In genomic region chr20:48728042-48728837, GRCh38 we compare ENCODE assay signal across 12 cellular contexts.
DNase-seq lines count a peak whose midpoint lies in the region; ATAC-seq and TF ChIP-seq lines count a peak whose summit lies in the region.
"Had no signal": no experiment of that assay in that cellular context is flagged by ENCODE, and none has a peak within 500 bp of the region (broad histone marks: within the 10 kb centered on the region; RNA-seq: fewer than 3 reads in every experiment).

No MANE protein-coding gene starts in this region.

- H3K9me3 ChIP-seq in SJCRH30 (replicated peaks) (no peaks in the 10 kb centered on the region), endodermal cell (ENCODE audit: control insufficient read depth, low read length) (no peaks in the 10 kb centered on the region)

- H3K4me1 Mint-ChIP-seq in endodermal cell, result peaks cover 22% of the 10 kb centered on the region
- peaks cover 31% of the 10 kb centered on the region for H3K4me1 Mint-ChIP-seq in activated T-cell treated with anti-CD3 and anti-CD28 coated beads, Interleukin-2, amount 50 U/mL, for 4 hours (ENCODE audit: low read depth)

- ATAC-seq in activated T-cell treated with anti-CD3 and anti-CD28 coated beads, Interleukin-2, amount 50 U/mL, for 4 hours, result no peak
- ATAC-seq: left lobe of liver had no signal

- 93 to 95% methylated on average over 4 to 9 of the region's 9 CpGs for WGBS in endodermal cell (ENCODE audit: insufficient coverage in 1 of 2, insufficient read length in 1 of 2), 2 experiments

- no peaks in the 10 kb centered on the region for H3K27me3 Mint-ChIP-seq in endodermal cell (ENCODE audit: insufficient read depth)
- no peaks in the 10 kb centered on the region for H3K27me3 Mint-ChIP-seq in activated T-cell treated with anti-CD3 and anti-CD28 coated beads, Interleukin-2, amount 50 U/mL, for 4 hours (ENCODE audit: low read depth)

- H3K9ac ChIP-seq in endodermal cell (ENCODE audit: extremely low read depth, low read length, poor library complexity, severe bottlenecking), result no peak overlapping the region

- peaks cover 68% of the 10 kb centered on the region for H3K36me3 Mint-ChIP-seq in endodermal cell (ENCODE audit: low read depth)
- peaks cover 43% of the 10 kb centered on the region for H3K36me3 Mint-ChIP-seq in activated T-cell treated with anti-CD3 and anti-CD28 coated beads, Interleukin-2, amount 50 U/mL, for 4 hours (ENCODE audit: insufficient read depth)

- no peaks in the 10 kb centered on the region for H3K9me3 Mint-ChIP-seq in endodermal cell
- H3K9me3 Mint-ChIP-seq in activated T-cell treated with anti-CD3 and anti-CD28 coated beads, Interleukin-2, amount 50 U/mL, for 4 hours, result no peaks in the 10 kb centered on the region

- H3K27me3 ChIP-seq in SJCRH30 (no peaks in the 10 kb centered on the region), endodermal cell (ENCODE audit: control insufficient read depth, insufficient read depth, low read length, poor library complexity, severe bottlenecking) (no peaks in the 10 kb centered on the region)

- intact Hi-C loops in posterior cingulate gyrus (cut with DNase I), result loop anchor here (5.0 kb wide), 1 partner anchor 71 kb away; no protein-coding TSS in a partner anchor

- H3K4me1 ChIP-seq in SJCRH30 (peaks cover 54% of the 10 kb centered on the region), endodermal cell (ENCODE audit: control insufficient read depth, insufficient read depth, low read length) (peaks cover 6% of the 10 kb centered on the region)

- no peak overlapping the region for H3K4me3 Mint-ChIP-seq in endodermal cell
- no peak overlapping the region for H3K4me3 Mint-ChIP-seq in activated T-cell treated with anti-CD3 and anti-CD28 coated beads, Interleukin-2, amount 50 U/mL, for 4 hours

- H3K27ac Mint-ChIP-seq in endodermal cell, result no peak overlapping the region

- H3K27ac ChIP-seq in SJCRH30 (peak overlapping the region; percentile 72), endodermal cell (ENCODE audit: low read depth, low read length) (peak overlapping the region; percentile 70)

- H3K4me3 ChIP-seq in SJCRH30 (no peak overlapping the region), endodermal cell (ENCODE audit: low read length) (no peak overlapping the region)

- DNase-seq in DMS 273 treated with DMSO at 0.1 percent for 48 hours (lab: John Stamatoyannopoulos, UW), result peak; percentile 53
- peak; percentile 94 to 96 for DNase-seq in SJCRH30
- no peak for DNase-seq in endodermal cell
- DNase-seq in posterior cingulate gyrus, result peak; percentile 81 to 99 (median 90)
- DNase-seq in Kasumi-1 (lab: John Stamatoyannopoulos, UW), result no peak
- no peak for DNase-seq in T-helper 9 cell
- DNase-seq in NCI-H2227 treated with DMSO at 0.1 percent for 48 hours (lab: John Stamatoyannopoulos, UW), result no peak
- DNase-seq in activated T-cell treated with anti-CD3 and anti-CD28 coated beads, Interleukin-2, amount 50 U/mL, for 4 hours, result no peak
- DNase-seq: activated CD4-positive, alpha-beta T cell treated with anti-CD3 and anti-CD28 coated beads for 4 hours; amniotic stem cell; NCI-H187 treated with DMSO at 0.1 percent for 48 hours had no signal

- H3K36me3 ChIP-seq in SJCRH30 (peaks cover 20% of the 10 kb centered on the region), endodermal cell (ENCODE audit: control insufficient read depth, insufficient read depth, low read length) (peaks cover 81% of the 10 kb centered on the region)

- no peak for TF ChIP-seq CTCF in endodermal cell (conservative IDR thresholded peaks at IDR 0.05)

Comparison
In these comparisons a context has a peak if more than half of its experiments do, and no peak if none do; other contexts are left out.
1. DNase-seq: peak in DMS 273 treated with DMSO at 0.1 percent for 48 hours (single experiment), SJCRH30 (2 of 2) and posterior cingulate gyrus (10 of 10); none in endodermal cell (single experiment), Kasumi-1 (0 of 2), T-helper 9 cell (single experiment), NCI-H2227 treated with DMSO at 0.1 percent for 48 hours (single experiment) and activated T-cell treated with anti-CD3 and anti-CD28 coated beads, Interleukin-2, amount 50 U/mL, for 4 hours (single experiment).